Comparison of ENCODE assay signal across 29 cellular contexts in the genomic region with DNA sequence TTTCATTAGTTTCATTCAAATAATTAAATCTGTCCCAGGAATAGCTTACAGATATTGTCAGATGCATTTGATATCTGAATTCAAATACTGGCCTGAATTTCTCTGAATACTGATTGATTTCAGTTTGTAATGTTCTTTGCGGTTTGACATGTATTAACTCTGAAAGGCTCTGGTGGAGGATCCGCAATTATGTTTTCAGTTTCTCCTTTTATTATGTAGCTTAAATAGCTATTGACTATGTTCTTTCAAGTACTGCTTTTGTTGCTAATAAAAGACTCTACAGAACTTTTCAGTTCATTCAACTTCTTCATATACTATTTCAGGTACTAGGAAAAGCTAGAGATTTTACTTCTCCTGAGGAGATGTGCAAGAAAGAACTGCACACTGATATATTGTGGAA.
"Had no signal": no experiment of that assay in that cellular context is flagged by ENCODE, and none has a peak within 500 bp of the region (broad histone marks: within the 10 kb centered on the region; RNA-seq: fewer than 3 reads in every experiment).

No MANE protein-coding gene starts in this region.

- DNase-seq: stimulated activated CD4-positive, alpha-beta T cell treated with anti-CD3 and anti-CD28 coated beads, Interleukin-2, amount 100 ng/mL, for 48 hours; stimulated activated CD4-positive, alpha-beta T cell treated with anti-CD3 and anti-CD28 coated beads, Interleukin-4, amount 100 ng/mL, for 1 hour; stimulated activated CD4-positive, alpha-beta T cell treated with anti-CD3 and anti-CD28 coated beads, Interleukin-4, amount 100 ng/mL, for 24 hours; stimulated activated CD4-positive, alpha-beta T cell treated with anti-CD3 and anti-CD28 coated beads, Interleukin-4, amount 100 ng/mL, for 4 hours; stimulated activated CD8-positive, alpha-beta memory T cell treated with anti-CD3 and anti-CD28 coated beads, Interleukin-4, amount 100 ng/mL, for 48 hours; stimulated activated naive B cell treated with anti-CD40 and anti-IgM and Interleukin-4, amounts not matched to agents 10 μg/mL and 1 μg/mL and 100 μg/mL, for 72 hours; stimulated activated naive CD4-positive, alpha-beta T cell; stimulated activated naive CD4-positive, alpha-beta T cell treated with Interleukin-2 at 50 U/mL for 16 hours; stimulated activated naive CD8-positive, alpha-beta T cell treated with anti-CD3 and anti-CD28 coated beads, Interleukin-15, amount 100 ng/mL, for 72 hours; stimulated activated naive CD8-positive, alpha-beta T cell treated with anti-CD3 and anti-CD28 coated beads, Interleukin-15, Interleukin-2, amounts not matched to agents 100 U/mL and 50 U/mL, for 24 hours; stomach; substantia nigra; testis; thyroid gland; tibial artery; transverse colon; trophoblast cell; upper lobe of left lung; upper lobe of right lung; uterus had no signal

- H3K4me3 Mint-ChIP-seq: stimulated activated effector memory CD8-positive, alpha-beta T cell treated with anti-CD3 and anti-CD28 coated beads, Interleukin-12 subunit alpha, Interleukin-12 subunit beta, amount 100 ng/mL, for 72 hours; stimulated activated memory B cell treated with anti-CD40 and anti-IgM and Interleukin-4, amounts not matched to agents 10 μg/mL and 1 μg/mL and 100 μg/mL, for 72 hours; stimulated activated naive B cell treated with anti-CD40 and anti-IgM and Interleukin-4, amounts not matched to agents 10 μg/mL and 1 μg/mL and 100 μg/mL, for 72 hours; stimulated activated naive CD8-positive, alpha-beta T cell treated with anti-CD3 and anti-CD28 coated beads, Interleukin-15, amount 100 ng/mL, for 72 hours; stimulated activated naive CD8-positive, alpha-beta T cell treated with anti-CD3 and anti-CD28 coated beads, Interleukin-15, Interleukin-2, amounts not matched to agents 100 ng/mL and 50 ng/mL, for 24 hours; type B pancreatic cell had no signal

- H3K36me3 Mint-ChIP-seq: stimulated activated effector memory CD8-positive, alpha-beta T cell treated with anti-CD3 and anti-CD28 coated beads, Interleukin-12 subunit alpha, Interleukin-12 subunit beta, amount 100 ng/mL, for 72 hours; stimulated activated memory B cell treated with anti-CD40 and anti-IgM and Interleukin-4, amounts not matched to agents 10 μg/mL and 1 μg/mL and 100 μg/mL, for 72 hours; stimulated activated naive B cell treated with anti-CD40 and anti-IgM and Interleukin-4, amounts not matched to agents 10 μg/mL and 1 μg/mL and 100 μg/mL, for 72 hours; type B pancreatic cell had no signal

- H3K27me3 ChIP-seq: stomach, suprapubic skin, testis, thyroid gland, tibial artery, tibial nerve, transverse colon, upper lobe of left lung, upper lobe of right lung, uterus, vagina had no signal

- H3K9me3 Mint-ChIP-seq: stimulated activated naive B cell treated with anti-CD40 and anti-IgM and Interleukin-4, amounts not matched to agents 10 μg/mL and 1 μg/mL and 100 μg/mL, for 72 hours; type B pancreatic cell had no signal

- H3K27ac ChIP-seq: stomach, suprapubic skin, testis, thoracic aorta, thyroid gland, tibial artery, tibial nerve, transverse colon, upper lobe of left lung, upper lobe of right lung, uterus, vagina had no signal

- H3K9me3 ChIP-seq: stomach, suprapubic skin, testis, thoracic aorta, thyroid gland, tibial artery, tibial nerve, transverse colon, upper lobe of left lung, upper lobe of right lung, uterus, vagina had no signal

- H3K27me3 Mint-ChIP-seq: stimulated activated memory B cell treated with anti-CD40 and anti-IgM and Interleukin-4, amounts not matched to agents 10 μg/mL and 1 μg/mL and 100 μg/mL, for 72 hours; stimulated activated naive B cell treated with anti-CD40 and anti-IgM and Interleukin-4, amounts not matched to agents 10 μg/mL and 1 μg/mL and 100 μg/mL, for 72 hours; stimulated activated naive CD8-positive, alpha-beta T cell treated with anti-CD3 and anti-CD28 coated beads, Interleukin-15, amount 100 ng/mL, for 72 hours; stimulated activated naive CD8-positive, alpha-beta T cell treated with anti-CD3 and anti-CD28 coated beads, Interleukin-15, Interleukin-2, amounts not matched to agents 100 ng/mL and 50 ng/mL, for 24 hours; type B pancreatic cell had no signal

- H3K4me1 ChIP-seq: stomach, suprapubic skin, testis, thyroid gland, tibial artery, tibial nerve, transverse colon, upper lobe of left lung, upper lobe of right lung, uterus, vagina had no signal

- ATAC-seq: stimulated activated effector memory CD8-positive, alpha-beta T cell treated with anti-CD3 and anti-CD28 coated beads, Interleukin-12 subunit alpha, Interleukin-12 subunit beta, amount 100 ng/mL, for 72 hours; stimulated activated memory B cell treated with anti-CD40 and anti-IgM and Interleukin-4, amounts not matched to agents 10 μg/mL and 1 μg/mL and 100 μg/mL, for 72 hours; stimulated activated naive B cell treated with anti-CD40 and anti-IgM and Interleukin-4, amounts not matched to agents 10 μg/mL and 1 μg/mL and 100 μg/mL, for 72 hours; stimulated activated naive CD8-positive, alpha-beta T cell treated with anti-CD3 and anti-CD28 coated beads, Interleukin-15, amount 100 ng/mL, for 72 hours; stimulated activated naive CD8-positive, alpha-beta T cell treated with anti-CD3 and anti-CD28 coated beads, Interleukin-15, Interleukin-2, amounts not matched to agents 100 U/mL and 50 U/mL, for 24 hours; upper lobe of right lung had no signal

- FAIRE-seq: urothelium cell line had no signal

- H3K4me1 Mint-ChIP-seq: stimulated activated effector memory CD8-positive, alpha-beta T cell treated with anti-CD3 and anti-CD28 coated beads, Interleukin-12 subunit alpha, Interleukin-12 subunit beta, amount 100 ng/mL, for 72 hours; stimulated activated memory B cell treated with anti-CD40 and anti-IgM and Interleukin-4, amounts not matched to agents 10 μg/mL and 1 μg/mL and 100 μg/mL, for 72 hours; stimulated activated naive B cell treated with anti-CD40 and anti-IgM and Interleukin-4, amounts not matched to agents 10 μg/mL and 1 μg/mL and 100 μg/mL, for 72 hours; stimulated activated naive CD8-positive, alpha-beta T cell treated with anti-CD3 and anti-CD28 coated beads, Interleukin-15, amount 100 ng/mL, for 72 hours had no signal

- H3K36me3 ChIP-seq: stomach, suprapubic skin, thoracic aorta, thyroid gland, tibial artery, tibial nerve, transverse colon, upper lobe of left lung, upper lobe of right lung, uterus, vagina had no signal

- H3K4me3 ChIP-seq: stomach, suprapubic skin, testis, thoracic aorta, thyroid gland, tibial artery, tibial nerve, transverse colon, upper lobe of left lung, upper lobe of right lung, uterus, vagina had no signal

- H3K27ac Mint-ChIP-seq: stimulated activated effector memory CD8-positive, alpha-beta T cell treated with anti-CD3 and anti-CD28 coated beads, Interleukin-12 subunit alpha, Interleukin-12 subunit beta, amount 100 ng/mL, for 72 hours; stimulated activated memory B cell treated with anti-CD40 and anti-IgM and Interleukin-4, amounts not matched to agents 10 μg/mL and 1 μg/mL and 100 μg/mL, for 72 hours; stimulated activated naive B cell treated with anti-CD40 and anti-IgM and Interleukin-4, amounts not matched to agents 10 μg/mL and 1 μg/mL and 100 μg/mL, for 72 hours; stimulated activated naive CD8-positive, alpha-beta T cell treated with anti-CD3 and anti-CD28 coated beads, Interleukin-15, amount 100 ng/mL, for 72 hours; stimulated activated naive CD8-positive, alpha-beta T cell treated with anti-CD3 and anti-CD28 coated beads, Interleukin-15, Interleukin-2, amounts not matched to agents 100 ng/mL and 50 ng/mL, for 24 hours; type B pancreatic cell had no signal
